Comparison of ENCODE assay signal across 26 cellular contexts in the genomic region with DNA sequence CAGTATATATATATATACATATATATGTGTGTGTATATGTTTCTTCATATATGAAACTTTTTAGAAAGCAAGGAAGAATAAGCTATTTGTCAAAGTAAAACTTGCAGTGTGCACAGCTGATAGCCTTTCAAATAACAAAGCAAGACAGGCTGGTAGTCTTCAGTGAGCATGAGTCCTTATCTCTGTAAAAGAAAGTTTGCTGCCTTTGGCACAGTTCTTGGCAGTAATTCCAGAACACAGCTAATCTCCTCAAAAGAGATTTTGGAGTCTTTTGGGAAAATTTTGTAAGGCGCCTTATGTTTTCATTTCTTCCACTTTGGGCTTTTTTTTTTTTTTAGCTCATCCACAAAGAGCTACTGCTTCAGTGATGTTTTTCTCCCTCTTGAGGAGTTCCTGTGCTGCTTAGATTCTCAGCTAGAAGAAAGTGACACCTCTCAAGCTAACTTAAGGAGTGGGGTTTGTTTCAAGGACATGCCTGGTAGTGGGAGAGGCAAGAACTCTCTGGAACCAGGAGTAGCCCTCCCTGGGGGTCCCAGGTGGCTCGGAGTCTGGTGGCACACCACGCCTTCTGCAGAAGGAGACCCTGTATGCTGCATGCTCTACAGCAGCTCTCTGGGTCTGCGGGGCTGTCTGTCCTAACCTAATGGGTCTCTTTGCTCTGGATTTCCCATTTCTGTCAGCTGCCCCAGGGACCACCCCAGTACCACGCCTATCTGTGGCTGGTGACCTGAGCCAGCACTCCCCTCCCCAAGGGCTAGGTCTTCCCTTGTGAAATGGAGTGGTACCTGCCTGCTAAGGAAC. TPM values are rescaled to one million over a fixed set of nuclear protein-coding genes. Genes with fewer than 3 reads are reported as not detected.
DNase-seq lines count a peak whose midpoint lies in the region; ATAC-seq, FAIRE-seq and TF ChIP-seq lines count a peak whose summit lies in the region.
"Had no signal": no experiment of that assay in that cellular context is flagged by ENCODE, and none has a peak within 500 bp of the region (broad histone marks: within the 10 kb centered on the region; RNA-seq: fewer than 3 reads in every experiment).

No MANE protein-coding gene starts in this region.

- no peak for TF ChIP-seq RAD21 in HepG2 (CRISPR knock-in tag; IDR thresholded peaks at IDR 0.05)

- no peak overlapping the region for H3K4ac ChIP-seq in H9 (ENCODE audit: low read depth, low read length)

- H3K4me3 ChIP-seq in fibroblast of pulmonary artery (replicated peaks; ENCODE audit: low read depth, low read length) (no peak overlapping the region), HepG2 (replicated peaks in 1 of 3; ENCODE audit: insufficient read depth in 1 of 3, low read depth in 2 of 3, low read length in 3 of 3) (peak overlapping the region in 1 of 3 experiments; percentile 20; a peak in 1 of 6 replicates)
- H3K4me3 ChIP-seq: GM12878, GM23248, suprapubic skin had no signal

- no peak for TF ChIP-seq CTCF in VCaP (conservative IDR thresholded peaks at IDR 0.05)
- TF ChIP-seq CTCF in fibroblast of pulmonary artery (IDR thresholded peaks at IDR 0.05; ENCODE audit: low read length, missing control alignments) = no peak
- TF ChIP-seq CTCF in HepG2 (CRISPR knock-in tag; IDR thresholded peaks at IDR 0.05) = no peak
- no peak for TF ChIP-seq CTCF in H9 (conservative IDR thresholded peaks at IDR 0.05)

- H3K9me3 ChIP-seq in HepG2 (ENCODE audit: low read length) (no peaks in the 10 kb centered on the region), H9 (ENCODE audit: control insufficient read depth, low read depth, low read length) (no peaks in the 10 kb centered on the region)
- H3K9me3 ChIP-seq: SK-N-SH, suprapubic skin had no signal

- no peak overlapping the region for H3K4me3 Mint-ChIP-seq in stimulated activated memory B cell treated with anti-CD40 and anti-IgM and Interleukin-4, amounts not matched to agents 10 μg/mL and 1 μg/mL and 100 μg/mL, for 72 hours
- no peak overlapping the region for H3K4me3 Mint-ChIP-seq in H9
- no peak overlapping the region for H3K4me3 Mint-ChIP-seq in activated CD4-positive, alpha-beta T cell treated with anti-CD3 and anti-CD28 coated beads for 36 hours
- H3K4me3 Mint-ChIP-seq: activated CD4-positive, alpha-beta T cell treated with anti-CD3 and anti-CD28 coated beads, Interleukin-2, amount 10 ng/mL, durations not matched to agents 7 days and 5 days; activated naive CD4-positive, alpha-beta T cell treated with anti-CD3 and anti-CD28 coated beads for 36 hours; central memory CD8-positive, alpha-beta T cell; neural crest cell had no signal

- H2AFZ ChIP-seq in HepG2 (ENCODE audit: low read length) = no peak overlapping the region
- no peak overlapping the region for H2AFZ ChIP-seq in H9 (ENCODE audit: low read length)
- H2AFZ ChIP-seq: GM23248 had no signal

- H3K79me2 ChIP-seq in HepG2 (ENCODE audit: insufficient read depth, low read length) (peaks cover 24% of the 10 kb centered on the region), H9 (ENCODE audit: insufficient read depth, low read length) (no peaks in the 10 kb centered on the region)

- H3K27me3 Mint-ChIP-seq in stimulated activated memory B cell treated with anti-CD40 and anti-IgM and Interleukin-4, amounts not matched to agents 10 μg/mL and 1 μg/mL and 100 μg/mL, for 72 hours = peaks cover 37% of the 10 kb centered on the region
- no peaks in the 10 kb centered on the region; the same call in 1 of the 2 replicates for H3K27me3 Mint-ChIP-seq in H9 (ENCODE audit: low read depth)
- H3K27me3 Mint-ChIP-seq in activated CD4-positive, alpha-beta T cell treated with anti-CD3 and anti-CD28 coated beads for 36 hours = no peaks in the 10 kb centered on the region

- H3K4me1 ChIP-seq in HepG2 (ENCODE audit: insufficient read depth, low read length) (peaks cover 80% of the 10 kb centered on the region), H9 (ENCODE audit: insufficient read depth, low read length) (peaks cover 6% of the 10 kb centered on the region)

- intact Hi-C loops in HepG2 (cut with micrococcal nuclease; ENCODE audit: unreplicated experiment) = loop anchor here (1.0 to 5.0 kb wide), 2 partner anchors 25 to 57 kb away; partner anchors contain the start of gene TNFRSF19
- intact Hi-C loops in activated CD4-positive, alpha-beta T cell treated with anti-CD3 and anti-CD28 coated beads for 36 hours (cut with DNase I, micrococcal nuclease) = no loop called here

- H3K9me3 Mint-ChIP-seq in stimulated activated memory B cell treated with anti-CD40 and anti-IgM and Interleukin-4, amounts not matched to agents 10 μg/mL and 1 μg/mL and 100 μg/mL, for 72 hours = peaks cover 1% of the 10 kb centered on the region
- H3K9me3 Mint-ChIP-seq in H9 = peaks cover 0 to 2% of the 10 kb centered on the region in 2 experiments; a peak in 1 of 5 replicates
- no peaks in the 10 kb centered on the region for H3K9me3 Mint-ChIP-seq in activated CD4-positive, alpha-beta T cell treated with anti-CD3 and anti-CD28 coated beads for 36 hours (ENCODE audit: low read depth)
- H3K9me3 Mint-ChIP-seq: activated CD4-positive, alpha-beta T cell treated with anti-CD3 and anti-CD28 coated beads, Interleukin-2, amount 10 ng/mL, durations not matched to agents 7 days and 5 days; activated naive CD4-positive, alpha-beta T cell treated with anti-CD3 and anti-CD28 coated beads for 36 hours; central memory CD8-positive, alpha-beta T cell had no signal

- H3K4me2 ChIP-seq in HepG2 (ENCODE audit: low read depth, low read length) (peak overlapping the region; percentile 34), H9 (ENCODE audit: insufficient read depth, insufficient read length, low read length) (no peak overlapping the region)
- H3K4me2 ChIP-seq: SK-N-SH had no signal

- peak; percentile 61 for DNase-seq in fibroblast of pulmonary artery (ENCODE audit: low read depth)
- no peak for DNase-seq in HepG2 (ENCODE audit: low spot score)
- no peak for DNase-seq in H9
- DNase-seq in activated CD4-positive, alpha-beta T cell treated with anti-CD3 and anti-CD28 coated beads for 36 hours = no peak
- DNase-seq in left lobe of liver (ENCODE audit: low spot score) = no peak
- no peak for DNase-seq in NOMO-1 treated with DMSO at 0.1 percent for 48 hours (lab: John Stamatoyannopoulos, UW; ENCODE audit: unreplicated experiment)
- DNase-seq: ACHN; activated CD4-positive, alpha-beta T cell treated with anti-CD3 and anti-CD28 coated beads, Interleukin-2, amount 10 ng/mL, durations not matched to agents 7 days and 5 days; activated naive CD4-positive, alpha-beta T cell treated with anti-CD3 and anti-CD28 coated beads for 36 hours; activated T-cell treated with anti-CD3 and anti-CD28 coated beads, Interleukin-2, amount 50 U/mL, for 48 hours; C1 segment of cervical spinal cord; dermis blood vessel endothelial cell; foreskin fibroblast; GM23248; hippocampal formation; Kasumi-1; NCI-H2227 treated with DMSO at 0.1 percent for 48 hours; SK-N-SH had no signal

- H2BK12ac ChIP-seq in H9 (ENCODE audit: insufficient read length, low read depth, low read length) = no peak overlapping the region

- no peak overlapping the region for H2BK20ac ChIP-seq in H9 (ENCODE audit: low read depth, low read length, poor library complexity, severe bottlenecking)

- no peak overlapping the region for H3K23ac ChIP-seq in H9 (ENCODE audit: insufficient read length, low read depth, low read length)

- no peaks in the 10 kb centered on the region for H3K79me1 ChIP-seq in H9 (ENCODE audit: insufficient read depth, low read depth, low read length, poor library complexity, severe bottlenecking)

- H3K27ac ChIP-seq in VCaP (peak overlapping the region; percentile 54), HepG2 (ENCODE audit: extremely low read length, insufficient read depth, low read length) (peak overlapping the region; percentile 61), H9 (ENCODE audit: insufficient read length, low read depth, low read length) (no peak overlapping the region)
- H3K27ac ChIP-seq: GM23248, RWPE1, suprapubic skin had no signal

- no peak overlapping the region for H2AK5ac ChIP-seq in H9 (ENCODE audit: insufficient read length, low read length)

- H2BK5ac ChIP-seq in H9 (ENCODE audit: insufficient read length, low read length) = no peak overlapping the region

- H3K27ac Mint-ChIP-seq in stimulated activated memory B cell treated with anti-CD40 and anti-IgM and Interleukin-4, amounts not matched to agents 10 μg/mL and 1 μg/mL and 100 μg/mL, for 72 hours = no peak overlapping the region
- H3K27ac Mint-ChIP-seq in H9 = no peak overlapping the region
- no peak overlapping the region for H3K27ac Mint-ChIP-seq in activated CD4-positive, alpha-beta T cell treated with anti-CD3 and anti-CD28 coated beads for 36 hours
- H3K27ac Mint-ChIP-seq: activated CD4-positive, alpha-beta T cell treated with anti-CD3 and anti-CD28 coated beads, Interleukin-2, amount 10 ng/mL, durations not matched to agents 7 days and 5 days; activated naive CD4-positive, alpha-beta T cell treated with anti-CD3 and anti-CD28 coated beads for 36 hours had no signal

- in situ Hi-C loops in HepG2 (cut with HindIII; ENCODE audit: extremely low pct_ligation_motif_present, low pct_unique_long_range_greater_than_20kb) = no loop called here

- H4K20me1 ChIP-seq in HepG2 (ENCODE audit: insufficient read depth, low read length) = no peaks in the 10 kb centered on the region
- no peaks in the 10 kb centered on the region for H4K20me1 ChIP-seq in H9 (ENCODE audit: control insufficient read depth, insufficient read depth, insufficient read length)

- ATAC-seq in HepG2 = peak; percentile 79
- peak; percentile 20 for ATAC-seq in stimulated activated memory B cell treated with anti-CD40 and anti-IgM and Interleukin-4, amounts not matched to agents 10 μg/mL and 1 μg/mL and 100 μg/mL, for 72 hours
- no peak for ATAC-seq in activated CD4-positive, alpha-beta T cell treated with anti-CD3 and anti-CD28 coated beads for 36 hours
- ATAC-seq in left lobe of liver = no peak
- ATAC-seq: GM12878 had no signal

- BruUV-seq in HepG2 (replicated peaks; lab: Mats Ljungman, UMichigan) = no TSS peak

- H2BK15ac ChIP-seq in H9 (ENCODE audit: low read depth, low read length) = no peak overlapping the region

- H3K9ac ChIP-seq in HepG2 (ENCODE audit: insufficient read depth, low read depth, low read length) = no peak overlapping the region
- no peak overlapping the region for H3K9ac ChIP-seq in H9 (ENCODE audit: extremely low read depth, insufficient read length, low read length)
- H3K9ac ChIP-seq: GM23248, SK-N-SH had no signal

- FAIRE-seq in HepG2 (lab: Jason Lieb, UNC) = no peak
- FAIRE-seq: endothelial cell of umbilical vein, GM12878 had no signal

- no peak overlapping the region for H3K56ac ChIP-seq in H9 (ENCODE audit: insufficient read length, low read depth, low read length)

- H3K27me3 ChIP-seq in HepG2 (ENCODE audit: control insufficient read depth in 1 of 2, insufficient read depth in 2 of 2, low read length in 2 of 2) (no peaks in the 10 kb centered on the region), H9 (ENCODE audit: insufficient read depth, low read length) (no peaks in the 10 kb centered on the region)
- H3K27me3 ChIP-seq: suprapubic skin had no signal

- TF ChIP-seq EP300 in HepG2 (IDR thresholded peaks at IDR 0.05; ENCODE audit: low read depth in 2 of 2, low read length in 2 of 2) (no peak), HepG2 (CRISPR knock-in tag; IDR thresholded peaks at IDR 0.05; ENCODE audit: borderline replicate concordance) (no peak)

- peaks cover 8 to 21% of the 10 kb centered on the region in 2 experiments for H3K36me3 ChIP-seq in HepG2 (replicated peaks in 1 of 2; ENCODE audit: control insufficient read depth in 1 of 2, insufficient read depth in 2 of 2, low read length in 2 of 2)
- H3K36me3 ChIP-seq: suprapubic skin had no signal

- no peak overlapping the region for H2BK120ac ChIP-seq in H9 (ENCODE audit: low read depth, low read length, poor library complexity, severe bottlenecking)

- H3K23me2 ChIP-seq in H9 (ENCODE audit: insufficient read length, low read depth, low read length, poor library complexity, severe bottlenecking) = no peaks in the 10 kb centered on the region

- no peak overlapping the region for H3T11ph ChIP-seq in H9 (ENCODE audit: low read length)

- POLR2A ChIA-PET in HepG2 (lab: Yijun Ruan, JAX) = interaction anchor here (0.8 to 5.7 kb wide), 7 partner anchors 8 to 58 kb away, joined by 4 to 90 read pairs (median 6); partner anchors contain the start of gene TNFRSF19
- POLR2A ChIA-PET in activated CD4-positive, alpha-beta T cell treated with anti-CD3 and anti-CD28 coated beads for 36 hours (lab: Charles Lee) = no interaction called here

- H4K8ac ChIP-seq in H9 (replicated peaks; ENCODE audit: insufficient read length, low read depth, low read length) = no peak overlapping the region

- no peaks in the 10 kb centered on the region for H3K4me1 Mint-ChIP-seq in stimulated activated memory B cell treated with anti-CD40 and anti-IgM and Interleukin-4, amounts not matched to agents 10 μg/mL and 1 μg/mL and 100 μg/mL, for 72 hours
- peaks cover 56 to 67% of the 10 kb centered on the region in 2 experiments for H3K4me1 Mint-ChIP-seq in H9
- H3K4me1 Mint-ChIP-seq in activated CD4-positive, alpha-beta T cell treated with anti-CD3 and anti-CD28 coated beads for 36 hours = no peaks in the 10 kb centered on the region
- H3K4me1 Mint-ChIP-seq: activated CD4-positive, alpha-beta T cell treated with anti-CD3 and anti-CD28 coated beads, Interleukin-2, amount 10 ng/mL, durations not matched to agents 7 days and 5 days; central memory CD8-positive, alpha-beta T cell had no signal

- CTCF ChIA-PET in HepG2 (lab: Yijun Ruan, JAX; ENCODE audit: low intra/inter-chr PET ratio, low total read pairs) = no interaction called here
- CTCF ChIA-PET in activated CD4-positive, alpha-beta T cell treated with anti-CD3 and anti-CD28 coated beads for 36 hours (lab: Charles Lee) = interaction anchor here (0.9 to 1.0 kb wide), 2 partner anchors 13 to 32 kb away, joined by 3 read pairs; no protein-coding TSS in a partner anchor

- WGBS in HepG2 (ENCODE audit: low lambda C conversion rate) = 50% methylated on average over 2 of the region's 5 CpGs
- no CpG with 5 or more reads among the region's 5 CpGs for WGBS in H9 (ENCODE audit: extremely low coverage, insufficient read length, low lambda C conversion rate)

- TF ChIP-seq POLR2A in HepG2 (IDR thresholded peaks at IDR 0.05; ENCODE audit: insufficient read depth in 1 of 2, low read depth in 2 of 2, low read length in 2 of 2) = no peak

- no peak overlapping the region for H3K14ac ChIP-seq in H9 (ENCODE audit: insufficient read depth, low read length)

- no peaks in the 10 kb centered on the region for H3K36me3 Mint-ChIP-seq in stimulated activated memory B cell treated with anti-CD40 and anti-IgM and Interleukin-4, amounts not matched to agents 10 μg/mL and 1 μg/mL and 100 μg/mL, for 72 hours
- H3K36me3 Mint-ChIP-seq in H9 (ENCODE audit: insufficient read depth in 1 of 3, low read depth in 3 of 3) = peaks cover 0 to 2% (median 0%) of the 10 kb centered on the region in 3 experiments; a peak in 1 of 7 replicates
- H3K36me3 Mint-ChIP-seq in activated CD4-positive, alpha-beta T cell treated with anti-CD3 and anti-CD28 coated beads for 36 hours (ENCODE audit: low read depth) = no peaks in the 10 kb centered on the region

- H3K18ac ChIP-seq in H9 (ENCODE audit: insufficient read length, low read depth, low read length) = no peak overlapping the region

- no peak overlapping the region for H4K5ac ChIP-seq in H9 (ENCODE audit: insufficient read length, low read depth, low read length)

- H4K91ac ChIP-seq in H9 (ENCODE audit: insufficient read length, low read depth, low read length) = no peak overlapping the region

RNA-seq across cellular contexts. Expression of gene TNFRSF19, which starts 58.8 kb away (rescaled TPM):
- total RNA-seq in HepG2 (2016; rRNA removed; fragmentation: Illumina TruSeq; extraction: Trizol) (47.7 and 77.7 TPM in 2 replicates), H9 (2021) (2.5 and 2.7 TPM in 2 replicates), left lobe of liver (0.60 TPM)
- total RNA-seq in HepG2 (2016; cell fraction: cytosol; rRNA removed; fragmentation: Illumina TruSeq; extraction: Trizol; ENCODE audit: low read depth) = 7.7 and 8.2 TPM in 2 replicates
- 48.1 and 76.8 TPM in 2 replicates for total RNA-seq in HepG2 (2016; cell fraction: insoluble cytoplasmic fraction; rRNA removed; fragmentation: Illumina TruSeq; extraction: Trizol)
- 25.2 and 27.9 TPM in 2 replicates for total RNA-seq in HepG2 (2016; cell fraction: membrane; rRNA removed; fragmentation: Illumina TruSeq; extraction: Trizol)
- total RNA-seq in HepG2 (2016; cell fraction: nucleus; rRNA removed; fragmentation: Illumina TruSeq; extraction: Trizol) = 84.2 and 94.2 TPM in 2 replicates
- polyA plus RNA-seq in HepG2 (2011; rRNA removed) = 38.9 and 75.3 TPM in 2 replicates
- polyA plus RNA-seq in HepG2 (2011; cell fraction: cytosol; rRNA removed) = 37.4 and 45.8 TPM in 2 replicates
- 30.8 and 50.6 TPM in 2 replicates for polyA plus RNA-seq in HepG2 (2011; cell fraction: nucleus; rRNA removed)
- 25.9 and 27.9 TPM in 2 replicates for polyA plus RNA-seq in HepG2 (2012)
- polyA plus RNA-seq in HepG2 (2016; cell fraction: cytosol; fragmentation: Illumina TruSeq; extraction: Trizol; ENCODE audit: low read depth) = 2.9 TPM in 2 replicates
- polyA plus RNA-seq in HepG2 (2016; cell fraction: insoluble cytoplasmic fraction; fragmentation: Illumina TruSeq; extraction: Trizol; ENCODE audit: low read depth) = 35.7 and 36.2 TPM in 2 replicates
- polyA plus RNA-seq in HepG2 (2016; cell fraction: membrane; fragmentation: Illumina TruSeq; extraction: Trizol; ENCODE audit: low read depth) = 9.9 and 10.1 TPM in 2 replicates
- 95.3 and 95.9 TPM in 2 replicates for polyA plus RNA-seq in HepG2 (2016; cell fraction: nucleus; fragmentation: Illumina TruSeq; extraction: Trizol; ENCODE audit: insufficient read depth, low read depth)
- polyA minus RNA-seq in HepG2 (2011; rRNA and poly(A)+ RNA removed; ENCODE audit: low replicate concordance) = 0.05 and 162 TPM in 2 replicates
- polyA minus RNA-seq in HepG2 (2011; cell fraction: cytosol; rRNA and poly(A)+ RNA removed) = 40.8 and 64.9 TPM in 2 replicates
- polyA minus RNA-seq in HepG2 (2011; cell fraction: nucleus; rRNA and poly(A)+ RNA removed) = 47.0 and 73.8 TPM in 2 replicates
- total RNA-seq in activated CD4-positive, alpha-beta T cell treated with anti-CD3 and anti-CD28 coated beads for 36 hours = not detected
- total RNA-seq: activated naive CD4-positive, alpha-beta T cell treated with anti-CD3 and anti-CD28 coated beads for 36 hours had no signal

Comparison
In these comparisons a context has a peak if more than half of its experiments do, and no peak if none do; other contexts are left out.
1. ATAC-seq: peak in HepG2 (single experiment) and stimulated activated memory B cell treated with anti-CD40 and anti-IgM and Interleukin-4, amounts not matched to agents 10 μg/mL and 1 μg/mL and 100 μg/mL, for 72 hours (single experiment); none in activated CD4-positive, alpha-beta T cell treated with anti-CD3 and anti-CD28 coated beads for 36 hours (single experiment) and left lobe of liver (single experiment).